10 cellular contexts compared by ENCODE assay signal in genomic region chr21:41868062-41868710, GRCh38. TPM values are rescaled to one million over a fixed set of nuclear protein-coding genes. Genes with fewer than 3 reads are reported as not detected.
DNase-seq lines count a peak whose midpoint lies in the region; ATAC-seq and TF ChIP-seq lines count a peak whose summit lies in the region.
"Had no signal": no experiment of that assay in that cellular context is flagged by ENCODE, and none has a peak within 500 bp of the region (broad histone marks: within the 10 kb centered on the region; RNA-seq: fewer than 3 reads in every experiment).

No MANE protein-coding gene starts in this region.

- intact Hi-C loops in heart left ventricle (cut with DNase I): no loop called here
- intact Hi-C loops in activated naive CD4-positive, alpha-beta T cell treated with anti-CD3 and anti-CD28 coated beads for 36 hours (cut with micrococcal nuclease): no loop called here

- peak; percentile 64 for ATAC-seq in GM19395 (IDR thresholded peaks at IDR 0.05; ENCODE audit: unreplicated experiment)
- peak; percentile 41 for ATAC-seq in HG03025 (IDR thresholded peaks at IDR 0.05; ENCODE audit: low FRiP score, unreplicated experiment)
- ATAC-seq in heart left ventricle: no peak

- no peak overlapping the region for H3K4me3 Mint-ChIP-seq in activated naive CD4-positive, alpha-beta T cell treated with anti-CD3 and anti-CD28 coated beads for 36 hours

- TF ChIP-seq POLR2A in Raji (IDR thresholded peaks at IDR 0.05; ENCODE audit: insufficient read depth, low read depth, low read length) (peak; percentile 41; the same call in 1 of the 2 replicates), heart left ventricle (IDR thresholded peaks at IDR 0.05) (no peak)

- H3K36me3 Mint-ChIP-seq in activated naive CD4-positive, alpha-beta T cell treated with anti-CD3 and anti-CD28 coated beads for 36 hours (ENCODE audit: low read depth): peaks cover 2% of the 10 kb centered on the region

- H3K36me3 ChIP-seq in heart left ventricle: no peaks in the 10 kb centered on the region

- 71 to 82% (median 81%) methylated on average over 10 of the region's 10 CpGs for WGBS in heart left ventricle, 4 donors

- no peak overlapping the region for H3K4me3 ChIP-seq in heart left ventricle

- DNase-seq in GM03348 (ENCODE audit: low spot score): peak; percentile 60
- DNase-seq in stimulated activated CD4-positive, alpha-beta T cell treated with anti-CD3 and anti-CD28 coated beads, Interleukin-4, amount 100 ng/mL, for 24 hours: no peak
- DNase-seq in heart left ventricle: no peak
- DNase-seq in stimulated activated CD4-positive, alpha-beta T cell treated with anti-CD3 and anti-CD28 coated beads, Interleukin-12 subunit alpha, Interleukin-12 subunit beta, amount 100 ng/mL, for 4 hours: no peak
- no peak for DNase-seq in activated naive CD4-positive, alpha-beta T cell treated with anti-CD3 and anti-CD28 coated beads for 36 hours
- DNase-seq: NCI-H446 treated with DMSO at 0.1 percent for 48 hours had no signal

- peaks cover 24% of the 10 kb centered on the region for H3K4me1 Mint-ChIP-seq in activated naive CD4-positive, alpha-beta T cell treated with anti-CD3 and anti-CD28 coated beads for 36 hours (ENCODE audit: low read depth)

- no peaks in the 10 kb centered on the region for H3K9me3 Mint-ChIP-seq in activated naive CD4-positive, alpha-beta T cell treated with anti-CD3 and anti-CD28 coated beads for 36 hours

- no peaks in the 10 kb centered on the region for H3K9me3 ChIP-seq in heart left ventricle

- no peaks in the 10 kb centered on the region for H3K27me3 ChIP-seq in heart left ventricle

- H3K4me1 ChIP-seq in heart left ventricle: peaks cover 0 to 7% (median 0%) of the 10 kb centered on the region in 12 donors
- H3K4me1 ChIP-seq: parathyroid adenoma had no signal

- H3K27ac ChIP-seq in heart left ventricle: no peak overlapping the region
- H3K27ac ChIP-seq: parathyroid adenoma had no signal

- CTCF ChIA-PET in activated naive CD4-positive, alpha-beta T cell treated with anti-CD3 and anti-CD28 coated beads for 36 hours (lab: Charles Lee): interaction anchor here (0.6 to 0.9 kb wide), 2 partner anchors 35 to 249 kb away, joined by 3 read pairs; no protein-coding TSS in a partner anchor

- H3K27me3 Mint-ChIP-seq in activated naive CD4-positive, alpha-beta T cell treated with anti-CD3 and anti-CD28 coated beads for 36 hours (ENCODE audit: low read depth): no peaks in the 10 kb centered on the region

- no peak for TF ChIP-seq CTCF in heart left ventricle (IDR thresholded peaks at IDR 0.05)

- H3K27ac Mint-ChIP-seq in activated naive CD4-positive, alpha-beta T cell treated with anti-CD3 and anti-CD28 coated beads for 36 hours: no peak overlapping the region

RNA-seq across cellular contexts. Expression of gene PRDM15, which starts 11.0 kb away (rescaled TPM):
- 1 to 10 TPM; 2.1 to 6.3 (median 2.9) TPM for total RNA-seq in heart left ventricle
- 1 to 10 TPM; 2.2 to 2.3 TPM for polyA plus RNA-seq in heart left ventricle
- 1 to 10 TPM; 9.6 to 9.8 TPM for total RNA-seq in activated naive CD4-positive, alpha-beta T cell treated with anti-CD3 and anti-CD28 coated beads for 36 hours

Comparison
In these comparisons a context has a peak if more than half of its experiments do, and no peak if none do; other contexts are left out.
1. ATAC-seq: peak in GM19395 (single experiment) and HG03025 (single experiment); none in heart left ventricle (0 of 4).